Comparison of ENCODE assay signal across 9 cellular contexts in the genomic region with DNA sequence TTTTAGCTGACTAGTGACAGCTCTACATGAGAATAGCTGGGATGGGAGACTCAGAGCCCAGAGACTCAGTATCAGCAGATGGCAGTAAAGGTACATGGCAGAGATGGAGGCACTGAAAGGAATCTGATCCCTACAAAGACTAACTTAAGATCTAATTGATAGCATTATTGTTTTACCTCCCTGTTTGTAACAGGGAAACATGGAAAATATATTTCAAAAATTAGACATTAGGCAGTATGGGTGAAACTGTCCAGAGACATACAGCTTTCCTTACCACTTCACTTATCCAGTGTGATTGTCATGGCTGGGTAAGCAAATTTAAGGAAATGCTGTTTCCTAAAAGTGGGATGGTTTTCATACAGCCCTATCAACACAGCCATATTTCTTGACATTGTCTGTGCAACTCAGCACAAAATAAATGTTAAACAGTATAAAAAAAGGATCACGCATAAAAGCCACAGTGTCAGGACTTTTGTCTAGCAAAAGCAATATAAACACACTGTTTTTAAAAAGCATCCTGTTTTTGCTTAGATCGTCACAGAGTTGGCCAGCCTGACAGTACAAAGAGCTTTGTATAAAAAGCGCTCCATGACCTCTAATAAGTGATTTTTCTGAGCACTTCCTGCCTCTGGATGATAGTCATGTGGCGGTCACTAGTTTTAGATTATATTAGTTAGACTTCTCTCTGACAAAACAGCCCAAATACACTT.
DNase-seq lines count a peak whose midpoint lies in the region; ATAC-seq and TF ChIP-seq lines count a peak whose summit lies in the region.
"Had no signal": no experiment of that assay in that cellular context is flagged by ENCODE, and none has a peak within 500 bp of the region (broad histone marks: within the 10 kb centered on the region; RNA-seq: fewer than 3 reads in every experiment).

No MANE protein-coding gene starts in this region.

- no peak overlapping the region for H2AK5ac ChIP-seq in mesendoderm (ENCODE audit: low read length)

- WGBS in mesendoderm (ENCODE audit: extremely low coverage, insufficient coverage, low lambda C conversion rate), result no CpG with 5 or more reads among the region's 4 CpGs

- H3K27me3 ChIP-seq in mesendoderm (ENCODE audit: insufficient read depth, low read length, poor library complexity), result no peaks in the 10 kb centered on the region

- TF ChIP-seq CTCF in choroid plexus epithelial cell (conservative IDR thresholded peaks at IDR 0.05; ENCODE audit: low read depth, low read length), result peak; percentile 98

- H2BK120ac ChIP-seq in mesendoderm (ENCODE audit: low read depth, low read length), result no peak overlapping the region

- H3K4me1 ChIP-seq in mesendoderm (ENCODE audit: control insufficient read depth, low read depth, low read length), result no peaks in the 10 kb centered on the region

- no peak overlapping the region for H4K8ac ChIP-seq in mesendoderm (ENCODE audit: low read depth, low read length)

- no peak overlapping the region for H3K18ac ChIP-seq in mesendoderm (ENCODE audit: low read length)

- peak; percentile 1 for DNase-seq in NCI-H2196 (lab: John Stamatoyannopoulos, UW; ENCODE audit: unreplicated experiment)
- DNase-seq in NCI-H2196 treated with DMSO at 0.1 percent for 48 hours (lab: John Stamatoyannopoulos, UW; ENCODE audit: unreplicated experiment), result no peak
- DNase-seq in NCI-H2227 (lab: John Stamatoyannopoulos, UW; ENCODE audit: unreplicated experiment), result peak; percentile 42
- peak; percentile 90 for DNase-seq in choroid plexus epithelial cell (ENCODE audit: low read depth)
- peak; percentile 77 for DNase-seq in mesendoderm
- no peak for DNase-seq in T-helper 1 cell
- no peak for DNase-seq in activated gamma-delta T cell treated with Interleukin-2 at 50 U/mL for 16 hours
- DNase-seq: CD4-positive, CD25-positive, alpha-beta regulatory T cell had no signal

- H3K56ac ChIP-seq in mesendoderm (ENCODE audit: low read length), result no peak overlapping the region

- H3K79me2 ChIP-seq in mesendoderm (ENCODE audit: control insufficient read depth, insufficient read depth, low read length), result no peaks in the 10 kb centered on the region

- H4K5ac ChIP-seq in mesendoderm (ENCODE audit: low read length), result no peak overlapping the region

- H3K4ac ChIP-seq in mesendoderm (ENCODE audit: low read depth, low read length), result no peak overlapping the region

- H3K27ac ChIP-seq in mesendoderm (ENCODE audit: low read depth, low read length), result no peak overlapping the region

- H3K9ac ChIP-seq in mesendoderm (ENCODE audit: low read length), result no peak overlapping the region

- no peak overlapping the region for H2BK15ac ChIP-seq in mesendoderm (replicated peaks; ENCODE audit: low read depth)

- no peak overlapping the region for H3K4me3 ChIP-seq in choroid plexus epithelial cell (ENCODE audit: low read depth, low read length)
- H3K4me3 ChIP-seq in mesendoderm (ENCODE audit: low read length), result no peak overlapping the region

- H2BK5ac ChIP-seq in mesendoderm (ENCODE audit: low read length), result no peak overlapping the region

- no peaks in the 10 kb centered on the region for H3K79me1 ChIP-seq in mesendoderm (ENCODE audit: low read length)

- H3K36me3 ChIP-seq in mesendoderm (ENCODE audit: control insufficient read depth, insufficient read depth, low read length), result no peaks in the 10 kb centered on the region

- ATAC-seq in GM18861 (IDR thresholded peaks at IDR 0.05; ENCODE audit: unreplicated experiment), result no peak

- H3K4me2 ChIP-seq in mesendoderm (ENCODE audit: low read length), result no peak overlapping the region

- H3K23ac ChIP-seq in mesendoderm (ENCODE audit: low read length), result no peak overlapping the region

Comparison
In these comparisons a context has a peak if more than half of its experiments do, and no peak if none do; other contexts are left out.
1. DNase-seq: peak in NCI-H2196 (single experiment), NCI-H2227 (single experiment), choroid plexus epithelial cell (single experiment) and mesendoderm (single experiment); none in NCI-H2196 treated with DMSO at 0.1 percent for 48 hours (single experiment), T-helper 1 cell (0 of 5) and activated gamma-delta T cell treated with Interleukin-2 at 50 U/mL for 16 hours (single experiment).